Comparison of ENCODE assay signal across 37 cellular contexts in genomic region chr20:42735539-42735938, GRCh38.
"Had no signal": no experiment of that assay in that cellular context is flagged by ENCODE, and none has a peak within 500 bp of the region (broad histone marks: within the 10 kb centered on the region; RNA-seq: fewer than 3 reads in every experiment).

No MANE protein-coding gene starts in this region.

- DNase-seq: activated effector memory CD4-positive, alpha-beta T cell treated with anti-CD3 and anti-CD28 coated beads, Interleukin-2, amount 50 U/mL, for 16 hours; activated effector memory CD4-positive, alpha-beta T cell treated with Interleukin-2 at 50 U/mL for 16 hours; activated gamma-delta T cell; activated gamma-delta T cell treated with Interleukin-2 at 50 U/mL for 16 hours; activated naive CD4-positive, alpha-beta T cell; activated naive CD4-positive, alpha-beta T cell treated with anti-CD3 and anti-CD28 coated beads for 36 hours; activated naive CD4-positive, alpha-beta T cell treated with anti-CD3 and anti-CD28 coated beads, Interleukin-2, amount 10 ng/mL, durations not matched to agents 7 days and 5 days; activated naive CD4-positive, alpha-beta T cell treated with anti-CD3 and anti-CD28 coated beads, Interleukin-2, amount 50 U/mL, for 16 hours; activated naive CD4-positive, alpha-beta T cell treated with Interleukin-2 at 50 U/mL for 16 hours; activated naive CD8-positive, alpha-beta T cell treated with anti-CD3 and anti-CD28 coated beads for 36 hours; activated naive CD8-positive, alpha-beta T cell treated with anti-CD3 and anti-CD28 coated beads, Interleukin-2, amount 10 ng/mL, durations not matched to agents 7 days and 5 days; activated naive CD8-positive, alpha-beta T cell treated with anti-CD3 and anti-CD28 coated beads, Interleukin-2, amount 50 U/mL, for 24 hours; activated T-cell treated with anti-CD3 and anti-CD28 coated beads, Interleukin-2, amount 50 U/mL, for 1 hour; activated T-cell treated with anti-CD3 and anti-CD28 coated beads, Interleukin-2, amount 50 U/mL, for 24 hours; activated T-cell treated with anti-CD3 and anti-CD28 coated beads, Interleukin-2, amount 50 U/mL, for 4 hours; activated T-cell treated with anti-CD3 and anti-CD28 coated beads, Interleukin-2, amount 50 U/mL, for 48 hours; activated T-cell treated with anti-CD3 and anti-CD28 coated beads, Interleukin-2, amount 50 U/mL, for 72 hours; adrenal gland; amniotic stem cell; amygdala; anterior cingulate cortex; aorta; body of pancreas; brain microvascular endothelial cell; caudate nucleus; central memory CD4-positive, alpha-beta T cell; cerebellar nuclear complex had no signal

- H3K36me3 ChIP-seq: adrenal gland, ascending aorta, brain microvascular endothelial cell, cardiac muscle cell had no signal

- H3K36me3 Mint-ChIP-seq: activated naive CD4-positive, alpha-beta T cell treated with anti-CD3 and anti-CD28 coated beads, Interleukin-2, amount 10 ng/mL, durations not matched to agents 7 days and 5 days; activated naive CD4-positive, alpha-beta T cell treated with anti-CD3 and anti-CD28 coated beads, Interleukin-2, amount 50 U/mL, for 24 hours; activated naive CD8-positive, alpha-beta T cell; activated naive CD8-positive, alpha-beta T cell treated with anti-CD3 and anti-CD28 coated beads for 36 hours; activated naive CD8-positive, alpha-beta T cell treated with anti-CD3 and anti-CD28 coated beads, Interleukin-2, amount 10 ng/mL, durations not matched to agents 7 days and 5 days; brain had no signal

- H3K4me3 ChIP-seq: adrenal gland, ascending aorta, body of pancreas, cardiac muscle cell had no signal

- H3K4me1 ChIP-seq: adrenal gland, ascending aorta, body of pancreas had no signal

- H3K4me1 Mint-ChIP-seq: activated naive CD4-positive, alpha-beta T cell treated with anti-CD3 and anti-CD28 coated beads, Interleukin-2, amount 10 ng/mL, durations not matched to agents 7 days and 5 days; activated naive CD4-positive, alpha-beta T cell treated with anti-CD3 and anti-CD28 coated beads, Interleukin-2, amount 50 U/mL, for 24 hours; activated naive CD8-positive, alpha-beta T cell treated with anti-CD3 and anti-CD28 coated beads for 36 hours; activated naive CD8-positive, alpha-beta T cell treated with anti-CD3 and anti-CD28 coated beads, Interleukin-2, amount 10 ng/mL, durations not matched to agents 7 days and 5 days; activated naive CD8-positive, alpha-beta T cell treated with anti-CD3 and anti-CD28 coated beads, Interleukin-2, amount 50 U/mL, for 24 hours; activated T-helper 17 cell treated with anti-CD3 and anti-CD28 coated beads, Interleukin-2, amount 50 U/mL, for 72 hours; brain; central memory CD8-positive, alpha-beta T cell had no signal

- H3K27ac ChIP-seq: adrenal gland, ascending aorta, body of pancreas, brain microvascular endothelial cell, cardiac muscle cell had no signal

- H3K9me3 Mint-ChIP-seq: activated naive CD4-positive, alpha-beta T cell treated with anti-CD3 and anti-CD28 coated beads for 36 hours; activated T-helper 1 cell treated with anti-CD3 and anti-CD28 coated beads, Interleukin-12 subunit alpha, Interleukin-12 subunit beta, Interleukin-2, Interleukin-4 antibody, amounts not matched to agents 30 ng/mL and 10 ng/mL and 1 ng/mL, durations not matched to agents 14 hours and 24 hours and 36 hours had no signal

- H3K27me3 Mint-ChIP-seq: activated naive CD4-positive, alpha-beta T cell treated with anti-CD3 and anti-CD28 coated beads, Interleukin-2, amount 10 ng/mL, durations not matched to agents 7 days and 5 days; activated naive CD8-positive, alpha-beta T cell treated with anti-CD3 and anti-CD28 coated beads, Interleukin-2, amount 10 ng/mL, durations not matched to agents 7 days and 5 days; activated naive CD8-positive, alpha-beta T cell treated with anti-CD3 and anti-CD28 coated beads, Interleukin-2, amount 50 U/mL, for 24 hours; activated T-cell treated with anti-CD3 and anti-CD28 coated beads, Interleukin-2, amount 50 U/mL, for 24 hours; central memory CD8-positive, alpha-beta T cell had no signal

- H3K27ac Mint-ChIP-seq: activated naive CD4-positive, alpha-beta T cell treated with anti-CD3 and anti-CD28 coated beads for 36 hours; activated naive CD4-positive, alpha-beta T cell treated with anti-CD3 and anti-CD28 coated beads, Interleukin-2, amount 10 ng/mL, durations not matched to agents 7 days and 5 days; activated naive CD4-positive, alpha-beta T cell treated with anti-CD3 and anti-CD28 coated beads, Interleukin-2, amount 50 U/mL, for 24 hours; activated naive CD4-positive, alpha-beta T cell treated with anti-CD3 and anti-CD28 coated beads, Interleukin-2, amount 50 U/mL, for 72 hours; activated naive CD8-positive, alpha-beta T cell; activated naive CD8-positive, alpha-beta T cell treated with anti-CD3 and anti-CD28 coated beads for 36 hours; activated naive CD8-positive, alpha-beta T cell treated with anti-CD3 and anti-CD28 coated beads, Interleukin-2, amount 10 ng/mL, durations not matched to agents 7 days and 5 days; activated naive CD8-positive, alpha-beta T cell treated with anti-CD3 and anti-CD28 coated beads, Interleukin-2, amount 50 U/mL, for 24 hours; activated T-cell treated with anti-CD3 and anti-CD28 coated beads, Interleukin-2, amount 50 U/mL, for 24 hours; activated T-cell treated with anti-CD3 and anti-CD28 coated beads, Interleukin-2, amount 50 U/mL, for 72 hours; activated T-helper 1 cell treated with anti-CD3 and anti-CD28 coated beads, Interleukin-12 subunit alpha, Interleukin-12 subunit beta, Interleukin-2, Interleukin-4 antibody, amounts not matched to agents 30 ng/mL and 10 ng/mL and 1 ng/mL, durations not matched to agents 14 hours and 24 hours and 36 hours; activated T-helper 17 cell treated with anti-CD3 and anti-CD28 coated beads, Interleukin-2, amount 50 U/mL, for 72 hours; activated T-helper 2 cell treated with anti-CD3 and anti-CD28 coated beads, Interferon-gamma antibody, Interleukin-2, Interleukin-4, amounts not matched to agents 10 μg/mL and 5 μg/mL and 100 μg/mL, durations not matched to agents 14 hours and 24 hours and 36 hours; brain had no signal

- H3K4me3 Mint-ChIP-seq: activated naive CD4-positive, alpha-beta T cell treated with anti-CD3 and anti-CD28 coated beads for 36 hours; activated naive CD4-positive, alpha-beta T cell treated with anti-CD3 and anti-CD28 coated beads, Interleukin-2, amount 10 ng/mL, durations not matched to agents 7 days and 5 days; activated naive CD4-positive, alpha-beta T cell treated with anti-CD3 and anti-CD28 coated beads, Interleukin-2, amount 50 U/mL, for 24 hours; activated naive CD8-positive, alpha-beta T cell; activated naive CD8-positive, alpha-beta T cell treated with anti-CD3 and anti-CD28 coated beads for 36 hours; activated naive CD8-positive, alpha-beta T cell treated with anti-CD3 and anti-CD28 coated beads, Interleukin-2, amount 10 ng/mL, durations not matched to agents 7 days and 5 days; activated naive CD8-positive, alpha-beta T cell treated with anti-CD3 and anti-CD28 coated beads, Interleukin-2, amount 50 U/mL, for 24 hours; activated T-cell treated with anti-CD3 and anti-CD28 coated beads, Interleukin-2, amount 50 U/mL, for 24 hours; activated T-cell treated with anti-CD3 and anti-CD28 coated beads, Interleukin-2, amount 50 U/mL, for 4 hours; activated T-cell treated with anti-CD3 and anti-CD28 coated beads, Interleukin-2, amount 50 U/mL, for 72 hours; activated T-helper 1 cell treated with anti-CD3 and anti-CD28 coated beads, Interleukin-12 subunit alpha, Interleukin-12 subunit beta, Interleukin-2, Interleukin-4 antibody, amounts not matched to agents 30 ng/mL and 10 ng/mL and 1 ng/mL, durations not matched to agents 14 hours and 24 hours and 36 hours; activated T-helper 17 cell treated with anti-CD3 and anti-CD28 coated beads, Interleukin-2, amount 50 U/mL, for 72 hours; brain; central memory CD8-positive, alpha-beta T cell had no signal

- H3K27me3 ChIP-seq: adrenal gland, ascending aorta, body of pancreas, brain microvascular endothelial cell, cardiac muscle cell had no signal

- H3K9me3 ChIP-seq: adrenal gland, ascending aorta, body of pancreas had no signal
